8 cellular contexts compared by ENCODE assay signal in genomic region chr12:48865441-48866290, GRCh38. TPM values are rescaled to one million over a fixed set of nuclear protein-coding genes. Genes with fewer than 3 reads are reported as not detected.
DNase-seq lines count a peak whose midpoint lies in the region; ATAC-seq and TF ChIP-seq lines count a peak whose summit lies in the region.

Gene RND1 (minus strand): TSS chr12:48865870. CDS start chr12:48865767, 103 bp downstream.

- no peaks in the 10 kb centered on the region for H3K27me3 ChIP-seq in PC-3 (ENCODE audit: low read length)
- H3K27me3 ChIP-seq in mucosa of stomach (ENCODE audit: control insufficient read depth, insufficient read depth, low read length), result peaks cover 20% of the 10 kb centered on the region

- BruUV-seq in PC-3 (replicated peaks; lab: Mats Ljungman, UMichigan), result TSS peak; percentile 72

- peak within 1 kb of the TSS; percentile 71 for H3K9ac ChIP-seq in PC-3 (ENCODE audit: low read length)
- H3K9ac ChIP-seq in mucosa of stomach (ENCODE audit: low read length), result peak within 1 kb of the TSS; percentile 79

- DNase-seq in DMS53 (lab: John Stamatoyannopoulos, UW) (peak; percentile 99), PC-3 (peak; percentile 95)
- DNase-seq in activated T-cell treated with anti-CD3 and anti-CD28 coated beads, Interleukin-2, amount 50 U/mL, for 48 hours, result peak; percentile 86 to 89
- DNase-seq in stimulated activated CD8-positive, alpha-beta memory T cell treated with anti-CD3 and anti-CD28 coated beads, Interleukin-7, amount 100 ng/mL, for 1 hour (ENCODE audit: low read depth in 2 of 2), result peak; percentile 50 to 64

- H3K4me2 ChIP-seq in PC-3 (ENCODE audit: low read length), result peak within 1 kb of the TSS; percentile 97

- H3K79me2 ChIP-seq in PC-3 (ENCODE audit: low read length), result no peaks in the 10 kb centered on the region

- CTCF ChIA-PET in PC-3 (lab: Charles Lee), result interaction anchor here (1.3 kb wide), 1 partner anchor 12 kb away, joined by 17 read pairs; no protein-coding TSS in a partner anchor

- H3K9me2 ChIP-seq in PC-3 (replicated peaks; ENCODE audit: low read length), result no peaks in the 10 kb centered on the region

- H3K27ac ChIP-seq in PC-3 (ENCODE audit: low read length), result peak within 1 kb of the TSS; percentile 80

- no peaks in the 10 kb centered on the region for H3F3A ChIP-seq in PC-3 (ENCODE audit: low read length, unreplicated experiment)

- POLR2A ChIA-PET in PC-3 (lab: Charles Lee; ENCODE audit: unreplicated experiment), result interaction anchor here (0.6 kb wide), 4 partner anchors 14 to 204 kb away, joined by 3 to 10 read pairs (median 4); partner anchors contain the start of genes DDX23 and RHEBL1

- H4K20me1 ChIP-seq in PC-3 (ENCODE audit: low read length), result no peaks in the 10 kb centered on the region

- TF ChIP-seq EP300 in Ishikawa (IDR thresholded peaks at IDR 0.05; ENCODE audit: borderline replicate concordance), result no peak

- H3K4me3 ChIP-seq in PC-3 (ENCODE audit: low read length) (peak within 1 kb of the TSS; percentile 85), mucosa of stomach (ENCODE audit: low read length) (peak within 1 kb of the TSS; percentile 74)

- peaks cover 20% of the 10 kb centered on the region for H3K4me1 ChIP-seq in PC-3 (ENCODE audit: insufficient read depth, low read length)
- H3K4me1 ChIP-seq in mucosa of stomach (ENCODE audit: control insufficient read depth, insufficient read depth, low read length), result peaks cover 39% of the 10 kb centered on the region

- intact Hi-C loops in PC-3 (cut with micrococcal nuclease), result no loop called here

- H3K36me3 ChIP-seq in PC-3 (ENCODE audit: low read depth, low read length), result no peaks in the 10 kb centered on the region
- no peaks in the 10 kb centered on the region for H3K36me3 ChIP-seq in mucosa of stomach (ENCODE audit: control insufficient read depth, insufficient read depth, low read length)

- H3K9me3 ChIP-seq in PC-3 (ENCODE audit: low read length), result no peaks in the 10 kb centered on the region
- H3K9me3 ChIP-seq in mucosa of stomach (ENCODE audit: control insufficient read depth, low read length), result no peaks in the 10 kb centered on the region

- 0 out of 2 replicates have a peak, but pooled peaks have one; percentile 10 for TF ChIP-seq CTCF in PC-3 (conservative IDR thresholded peaks at IDR 0.05; ENCODE audit: low read depth, low read length)

- H2AFZ ChIP-seq in PC-3 (ENCODE audit: low read length), result peak within 1 kb of the TSS; percentile 86

- TF ChIP-seq RAD21 in Ishikawa (IDR thresholded peaks at IDR 0.05; ENCODE audit: low read depth), result no peak

- ATAC-seq in GM21619 (IDR thresholded peaks at IDR 0.05; ENCODE audit: unreplicated experiment), result peak; percentile 93
- peak; percentile 89 for ATAC-seq in PC-3
- ATAC-seq in esophagus mucosa, result peak; percentile 89

TF ChIP-seq in Ishikawa, 13 proteins besides CTCF, POLR2A, EP300 and RAD21:
- TF ChIP-seq NFIC (IDR thresholded peaks at IDR 0.05), result no peak
- TF ChIP-seq, protein P1, sequence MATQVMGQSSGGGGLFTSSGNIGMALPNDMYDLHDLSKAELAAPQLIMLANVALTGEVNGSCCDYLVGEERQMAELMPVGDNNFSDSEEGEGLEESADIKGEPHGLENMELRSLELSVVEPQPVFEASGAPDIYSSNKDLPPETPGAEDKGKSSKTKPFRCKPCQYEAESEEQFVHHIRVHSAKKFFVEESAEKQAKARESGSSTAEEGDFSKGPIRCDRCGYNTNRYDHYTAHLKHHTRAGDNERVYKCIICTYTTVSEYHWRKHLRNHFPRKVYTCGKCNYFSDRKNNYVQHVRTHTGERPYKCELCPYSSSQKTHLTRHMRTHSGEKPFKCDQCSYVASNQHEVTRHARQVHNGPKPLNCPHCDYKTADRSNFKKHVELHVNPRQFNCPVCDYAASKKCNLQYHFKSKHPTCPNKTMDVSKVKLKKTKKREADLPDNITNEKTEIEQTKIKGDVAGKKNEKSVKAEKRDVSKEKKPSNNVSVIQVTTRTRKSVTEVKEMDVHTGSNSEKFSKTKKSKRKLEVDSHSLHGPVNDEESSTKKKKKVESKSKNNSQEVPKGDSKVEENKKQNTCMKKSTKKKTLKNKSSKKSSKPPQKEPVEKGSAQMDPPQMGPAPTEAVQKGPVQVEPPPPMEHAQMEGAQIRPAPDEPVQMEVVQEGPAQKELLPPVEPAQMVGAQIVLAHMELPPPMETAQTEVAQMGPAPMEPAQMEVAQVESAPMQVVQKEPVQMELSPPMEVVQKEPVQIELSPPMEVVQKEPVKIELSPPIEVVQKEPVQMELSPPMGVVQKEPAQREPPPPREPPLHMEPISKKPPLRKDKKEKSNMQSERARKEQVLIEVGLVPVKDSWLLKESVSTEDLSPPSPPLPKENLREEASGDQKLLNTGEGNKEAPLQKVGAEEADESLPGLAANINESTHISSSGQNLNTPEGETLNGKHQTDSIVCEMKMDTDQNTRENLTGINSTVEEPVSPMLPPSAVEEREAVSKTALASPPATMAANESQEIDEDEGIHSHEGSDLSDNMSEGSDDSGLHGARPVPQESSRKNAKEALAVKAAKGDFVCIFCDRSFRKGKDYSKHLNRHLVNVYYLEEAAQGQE (IDR thresholded peaks at IDR 0.05; ENCODE audit: low read depth), result no peak
- peak; percentile 57; the same call in 1 of the 2 replicates for TF ChIP-seq FOXM1 (IDR thresholded peaks at IDR 0.05; ENCODE audit: borderline replicate concordance, low read depth)
- TF ChIP-seq TAF1 (IDR thresholded peaks at IDR 0.05; ENCODE audit: low read depth), result peak; percentile 88
- TF ChIP-seq, protein P2, sequence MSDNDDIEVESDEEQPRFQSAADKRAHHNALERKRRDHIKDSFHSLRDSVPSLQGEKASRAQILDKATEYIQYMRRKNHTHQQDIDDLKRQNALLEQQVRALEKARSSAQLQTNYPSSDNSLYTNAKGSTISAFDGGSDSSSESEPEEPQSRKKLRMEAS (IDR thresholded peaks at IDR 0.05), result peak; percentile 76
- peak; percentile 47; the same call in 1 of the 2 replicates for TF ChIP-seq CEBPB (IDR thresholded peaks at IDR 0.05)
- TF ChIP-seq CREB1 (IDR thresholded peaks at IDR 0.05; ENCODE audit: low read depth), result no peak
- TF ChIP-seq TCF12 (IDR thresholded peaks at IDR 0.05; ENCODE audit: low read depth), result peak; percentile 62; the same call in 1 of the 2 replicates
- no peak for TF ChIP-seq ZBTB7A (IDR thresholded peaks at IDR 0.05; ENCODE audit: low read depth)
- no peak for TF ChIP-seq EGR1 (IDR thresholded peaks at IDR 0.05)

RNA-seq across cellular contexts. Expression of gene RND1, which starts in this region (rescaled TPM):
- total RNA-seq in PC-3 (2014; rRNA removed) (7.6 and 8.3 TPM in 2 replicates), esophagus mucosa (2.6 TPM)

Comparison
In these comparisons a context has a peak if more than half of its experiments do, and no peak if none do; other contexts are left out.
1. Peak in every context shown above with its lines: DNase-seq, ATAC-seq, H3K4me3 ChIP-seq and H3K27ac ChIP-seq.